Comparison of ENCODE assay signal across 8 cellular contexts in genomic region chr11:57457643-57458023, GRCh38. TPM values are rescaled to one million over a fixed set of nuclear protein-coding genes. Genes with fewer than 3 reads are reported as not detected.
DNase-seq lines count a peak whose midpoint lies in the region; ATAC-seq and TF ChIP-seq lines count a peak whose summit lies in the region.

No MANE protein-coding gene starts in this region.

- H3K4me1 Mint-ChIP-seq in activated CD4-positive, alpha-beta memory T cell treated with anti-CD3 and anti-CD28 coated beads, Interleukin-2, amount 10 ng/mL, durations not matched to agents 7 days and 5 days: peaks cover 32% of the 10 kb centered on the region
- H3K4me1 Mint-ChIP-seq in neural progenitor cell: peaks cover 24% of the 10 kb centered on the region

- POLR2A ChIA-PET in activated CD4-positive, alpha-beta memory T cell treated with anti-CD3 and anti-CD28 coated beads, Interleukin-2, amount 10 ng/mL, durations not matched to agents 7 days and 5 days (lab: Charles Lee): interaction anchor here (0.6 to 1.2 kb wide), 4 partner anchors 30 to 72 kb away, joined by 3 to 5 read pairs (median 4); no protein-coding TSS in a partner anchor

- H4K20me1 ChIP-seq in neural progenitor cell (ENCODE audit: low read depth): peaks cover 7% of the 10 kb centered on the region

- intact Hi-C loops in tibial artery (cut with DNase I; ENCODE audit: low total_unique reads): loop anchor here (2.0 to 10.0 kb wide), 2 partner anchors 69 to 187 kb away; partner anchors contain the start of gene YPEL4

- H2AFZ ChIP-seq in neural progenitor cell (replicated peaks): no peak overlapping the region

- peaks cover 3% of the 10 kb centered on the region for H3F3A ChIP-seq in neural progenitor cell (ENCODE audit: low read depth)

- DNase-seq in activated CD4-positive, alpha-beta memory T cell treated with anti-CD3 and anti-CD28 coated beads, Interleukin-2, amount 10 ng/mL, durations not matched to agents 7 days and 5 days: no peak
- DNase-seq in neural progenitor cell (ENCODE audit: low spot score): no peak
- DNase-seq in SIG-M5 treated with dmso at 0.1 percent for 504 hours (lab: John Stamatoyannopoulos, UW; ENCODE audit: unreplicated experiment): no peak
- no peak for DNase-seq in H4 (ENCODE audit: low spot score)
- no peak for DNase-seq in tibial artery
- DNase-seq in ACHN: no peak

- H3K4me2 ChIP-seq in neural progenitor cell: peak overlapping the region; percentile 98

- H3K36me3 Mint-ChIP-seq in activated CD4-positive, alpha-beta memory T cell treated with anti-CD3 and anti-CD28 coated beads, Interleukin-2, amount 10 ng/mL, durations not matched to agents 7 days and 5 days (ENCODE audit: low read depth): no peaks in the 10 kb centered on the region
- no peaks in the 10 kb centered on the region for H3K36me3 Mint-ChIP-seq in neural progenitor cell

- no peaks in the 10 kb centered on the region for H3K36me3 ChIP-seq in neural progenitor cell
- H3K36me3 ChIP-seq in tibial artery: no peaks in the 10 kb centered on the region

- in situ Hi-C loops in ACHN (cut with HindIII; ENCODE audit: low pct_ligation_motif_present, low pct_unique_long_range_greater_than_20kb, low sequenced_read_pairs): no loop called here

- CTCF ChIA-PET in activated CD4-positive, alpha-beta memory T cell treated with anti-CD3 and anti-CD28 coated beads, Interleukin-2, amount 10 ng/mL, durations not matched to agents 7 days and 5 days (lab: Charles Lee): interaction anchor here (0.6 to 7.7 kb wide), 41 partner anchors 10 to 257 kb away, joined by 3 to 102 read pairs (median 7); partner anchors contain the start of genes SLC43A1, SLC43A3, SSRP1 and TIMM10

- H3K79me2 ChIP-seq in neural progenitor cell (ENCODE audit: low read depth): no peaks in the 10 kb centered on the region

- no peak for TF ChIP-seq CTCF in neural progenitor cell (IDR thresholded peaks at IDR 0.05)
- TF ChIP-seq CTCF in tibial artery (IDR thresholded peaks at IDR 0.05): no peak

- H3K27ac ChIP-seq in neural progenitor cell (no peak overlapping the region), tibial artery (no peak overlapping the region)

- no peaks in the 10 kb centered on the region for H3K9me3 Mint-ChIP-seq in activated CD4-positive, alpha-beta memory T cell treated with anti-CD3 and anti-CD28 coated beads, Interleukin-2, amount 10 ng/mL, durations not matched to agents 7 days and 5 days
- H3K9me3 Mint-ChIP-seq in neural progenitor cell: no peaks in the 10 kb centered on the region

- H3K4me3 Mint-ChIP-seq in activated CD4-positive, alpha-beta memory T cell treated with anti-CD3 and anti-CD28 coated beads, Interleukin-2, amount 10 ng/mL, durations not matched to agents 7 days and 5 days: peak overlapping the region; percentile 34
- H3K4me3 Mint-ChIP-seq in neural progenitor cell: peak overlapping the region; percentile 56

- H3K27ac Mint-ChIP-seq in activated CD4-positive, alpha-beta memory T cell treated with anti-CD3 and anti-CD28 coated beads, Interleukin-2, amount 10 ng/mL, durations not matched to agents 7 days and 5 days: no peak overlapping the region
- no peak overlapping the region for H3K27ac Mint-ChIP-seq in neural progenitor cell

- no peak overlapping the region for H3K9ac ChIP-seq in neural progenitor cell

- H3K4me1 ChIP-seq in neural progenitor cell (peaks cover 18% of the 10 kb centered on the region), tibial artery (peaks cover 0 to 43% (median 38%) of the 10 kb centered on the region in 4 donors)

- peaks cover 46% of the 10 kb centered on the region for H3K27me3 Mint-ChIP-seq in activated CD4-positive, alpha-beta memory T cell treated with anti-CD3 and anti-CD28 coated beads, Interleukin-2, amount 10 ng/mL, durations not matched to agents 7 days and 5 days
- H3K27me3 Mint-ChIP-seq in neural progenitor cell (ENCODE audit: insufficient read depth, low read depth): peaks cover 46% of the 10 kb centered on the region

- ATAC-seq in GM18909 (IDR thresholded peaks at IDR 0.05; ENCODE audit: poor library complexity, unreplicated experiment) (peak; percentile 31), HG02798 (IDR thresholded peaks at IDR 0.05; ENCODE audit: poor library complexity, unreplicated experiment) (peak; percentile 26)

- H3K27me3 ChIP-seq in neural progenitor cell (peaks cover 99% of the 10 kb centered on the region), tibial artery (peaks cover 0 to 65% of the 10 kb centered on the region in 2 donors)

- peak overlapping the region; percentile 7 for H3K4me3 ChIP-seq in neural progenitor cell
- no peak overlapping the region for H3K4me3 ChIP-seq in tibial artery

- H3K9me3 ChIP-seq in neural progenitor cell (ENCODE audit: low read depth) (no peaks in the 10 kb centered on the region), tibial artery (no peaks in the 10 kb centered on the region)

RNA-seq across cellular contexts. Expression of gene RTN4RL2, which starts 2.7 kb away (rescaled TPM):
- total RNA-seq in activated CD4-positive, alpha-beta memory T cell treated with anti-CD3 and anti-CD28 coated beads, Interleukin-2, amount 10 ng/mL, durations not matched to agents 7 days and 5 days: under 1 TPM; 0.35 to 0.50 TPM
- total RNA-seq in neural progenitor cell (ENCODE audit: low replicate concordance): 0.13 and 1.9 TPM in 2 replicates
- 0.64 and 0.89 TPM in 2 replicates for total RNA-seq in H4 (2014; rRNA removed; shearing (Covaris generic))

RNA-seq across cellular contexts. Expression of gene SLC43A3, which starts 30.7 kb away (rescaled TPM):
- 100 to 1,000 TPM in 1 of 2 experiments, 10 to 100 TPM in 1; 94.5 to 101 TPM for total RNA-seq in activated CD4-positive, alpha-beta memory T cell treated with anti-CD3 and anti-CD28 coated beads, Interleukin-2, amount 10 ng/mL, durations not matched to agents 7 days and 5 days
- total RNA-seq in neural progenitor cell (ENCODE audit: low replicate concordance): 5.6 and 7.8 TPM in 2 replicates
- 20.4 and 21.3 TPM in 2 replicates for total RNA-seq in H4 (2014; rRNA removed; shearing (Covaris generic))

RNA-seq across cellular contexts. Expression of gene SLC43A1, which starts 57.9 kb away (rescaled TPM):
- 10 to 100 TPM; 29.9 to 31.7 TPM for total RNA-seq in activated CD4-positive, alpha-beta memory T cell treated with anti-CD3 and anti-CD28 coated beads, Interleukin-2, amount 10 ng/mL, durations not matched to agents 7 days and 5 days
- total RNA-seq in neural progenitor cell (ENCODE audit: low replicate concordance): 0.99 and 1.5 TPM in 2 replicates
- 3.5 and 6.0 TPM in 2 replicates for total RNA-seq in H4 (2014; rRNA removed; shearing (Covaris generic))
